8 cellular contexts compared by ENCODE assay signal in the genomic region with DNA sequence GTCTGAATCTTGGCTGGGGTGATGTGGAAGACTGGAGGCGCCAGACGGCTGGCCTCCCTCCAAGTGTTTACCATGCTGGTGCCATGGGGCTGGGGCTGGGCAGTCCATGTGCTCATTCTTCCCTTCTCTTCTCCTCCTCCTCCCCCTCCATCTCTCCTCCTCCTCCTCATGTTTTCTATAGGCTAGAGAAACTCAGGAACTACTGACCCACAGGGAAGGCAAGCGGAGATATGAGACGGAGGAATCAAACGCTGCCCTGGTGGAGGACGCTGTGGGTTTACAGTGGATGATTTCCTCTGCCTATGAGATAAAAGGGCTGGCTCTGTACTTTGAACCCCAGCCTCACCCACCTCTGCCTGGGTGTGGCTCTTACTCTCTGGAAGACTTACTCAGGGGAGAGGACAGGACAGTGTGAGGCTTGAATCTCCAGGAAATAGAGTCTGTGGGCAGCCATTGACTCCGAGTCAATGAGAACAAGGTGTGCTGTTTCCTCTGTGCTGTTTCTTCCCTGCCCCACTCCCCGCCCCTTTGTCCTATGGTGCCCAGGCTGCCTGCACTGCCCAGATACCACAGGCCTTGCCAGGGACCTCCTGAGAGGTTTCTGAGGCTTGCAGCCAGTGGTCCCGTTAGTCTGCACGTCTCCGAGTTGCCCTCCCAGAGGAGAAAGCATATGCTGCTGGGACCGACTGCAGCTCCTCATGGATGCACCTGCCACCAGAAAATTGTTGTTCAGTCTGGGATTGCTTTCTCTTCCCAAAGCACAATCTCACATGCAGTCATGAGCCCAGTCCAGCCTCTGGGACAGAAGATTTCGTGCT.
DNase-seq lines count a peak whose midpoint lies in the region; ATAC-seq lines count a peak whose summit lies in the region.
"Had no signal": no experiment of that assay in that cellular context is flagged by ENCODE, and none has a peak within 500 bp of the region (broad histone marks: within the 10 kb centered on the region; RNA-seq: fewer than 3 reads in every experiment).

No MANE protein-coding gene starts in this region.

- peaks cover 14 to 29% (median 17%) of the 10 kb centered on the region in 3 donors for H3K4me1 Mint-ChIP-seq in naive B cell

- H3K9me3 Mint-ChIP-seq in naive B cell = no peaks in the 10 kb centered on the region

- DNase-seq in DMS 273 (lab: John Stamatoyannopoulos, UW; ENCODE audit: unreplicated experiment) (peak; percentile 96), HuH-7 (ENCODE audit: low spot score) (peak; percentile 99), naive B cell (no peak), Kasumi-1 (lab: John Stamatoyannopoulos, UW) (no peak)
- DNase-seq in activated effector memory CD4-positive, alpha-beta T cell treated with Interleukin-2 at 50 U/mL for 16 hours = peak; percentile 8
- DNase-seq: EL had no signal

- ATAC-seq in naive B cell (ENCODE audit: low read depth in 2 of 2) = no peak
- no peak for ATAC-seq in GM19035 (IDR thresholded peaks at IDR 0.05; ENCODE audit: unreplicated experiment)
- ATAC-seq in HG02981 (IDR thresholded peaks at IDR 0.05; ENCODE audit: unreplicated experiment) = no peak

- peak overlapping the region in 5 of 6 donors; percentile 7 to 87 (median 82) for H3K27ac Mint-ChIP-seq in naive B cell

- H3K27me3 Mint-ChIP-seq in naive B cell = no peaks in the 10 kb centered on the region

- peak overlapping the region in 7 of 8 donors; percentile 40 to 81 (median 75) for H3K4me3 Mint-ChIP-seq in naive B cell

- H3K36me3 Mint-ChIP-seq in naive B cell = no peaks in the 10 kb centered on the region

Comparison
In these comparisons a context has a peak if more than half of its experiments do, and no peak if none do; other contexts are left out.
1. DNase-seq: peak in DMS 273 (single experiment), HuH-7 (single experiment) and activated effector memory CD4-positive, alpha-beta T cell treated with Interleukin-2 at 50 U/mL for 16 hours (single experiment); none in naive B cell (single experiment) and Kasumi-1 (0 of 2).